Comparison of ENCODE assay signal across 8 cellular contexts in genomic region chr14:75069021-75069810, GRCh38. TPM values are rescaled to one million over a fixed set of nuclear protein-coding genes. Genes with fewer than 3 reads are reported as not detected.
A peak's percentile ranks its signal among the peaks of the same experiment; 100 is the strongest.
DNase-seq lines count a peak whose midpoint lies in the region; ATAC-seq and TF ChIP-seq lines count a peak whose summit lies in the region.

Gene ZC2HC1C (plus strand): TSS chr14:75069641. CDS start chr14:75070574, 933 bp downstream.

- ATAC-seq in GM19328 (IDR thresholded peaks at IDR 0.05; ENCODE audit: unreplicated experiment) = peak; percentile 60
- ATAC-seq in activated T-cell treated with anti-CD3 and anti-CD28 coated beads, Interleukin-2, amount 50 U/mL, for 72 hours (replicated peaks in 1 of 2) = peak; percentile 93 to 95
- ATAC-seq in stimulated activated effector memory CD8-positive, alpha-beta T cell treated with anti-CD3 and anti-CD28 coated beads, Interleukin-12 subunit alpha, Interleukin-12 subunit beta, amount 100 ng/mL, for 72 hours = peak; percentile 96

- H3K9me3 ChIP-seq in BLaER1 (no peaks in the 10 kb centered on the region), OCI-LY3 (ENCODE audit: insufficient read depth, low read length) (no peaks in the 10 kb centered on the region), esophagus squamous epithelium (no peaks in the 10 kb centered on the region), mucosa of stomach (ENCODE audit: control insufficient read depth, low read length) (no peaks in the 10 kb centered on the region)

- TF ChIP-seq POLR2A in esophagus squamous epithelium (IDR thresholded peaks at IDR 0.05) = peak in 2 of 4 donors; percentile 43 to 46

- H4K20me1 ChIP-seq in BLaER1 = no peaks in the 10 kb centered on the region
- H4K20me1 ChIP-seq in OCI-LY3 (ENCODE audit: insufficient read depth, low read length) = no peaks in the 10 kb centered on the region

- H3K4me3 ChIP-seq in BLaER1 = peak within 1 kb of the TSS; percentile 61
- peak within 1 kb of the TSS; percentile 84 for H3K4me3 ChIP-seq in OCI-LY3 (ENCODE audit: low read length)
- peak within 1 kb of the TSS; percentile 33 to 70 (median 46) for H3K4me3 ChIP-seq in esophagus squamous epithelium
- peak within 1 kb of the TSS; percentile 14 for H3K4me3 ChIP-seq in mucosa of stomach (ENCODE audit: low read length)

- H3K27ac Mint-ChIP-seq in activated T-cell treated with anti-CD3 and anti-CD28 coated beads, Interleukin-2, amount 50 U/mL, for 72 hours = no peak within 1 kb of the TSS
- no peak within 1 kb of the TSS for H3K27ac Mint-ChIP-seq in stimulated activated effector memory CD8-positive, alpha-beta T cell treated with anti-CD3 and anti-CD28 coated beads, Interleukin-12 subunit alpha, Interleukin-12 subunit beta, amount 100 ng/mL, for 72 hours

- intact Hi-C loops in esophagus squamous epithelium (cut with DNase I) = no loop called here

- peaks cover 9% of the 10 kb centered on the region for H3K79me2 ChIP-seq in OCI-LY3 (ENCODE audit: low read length)

- no peak for TF ChIP-seq CTCF in OCI-LY3 (IDR thresholded peaks at IDR 0.05; ENCODE audit: low read depth, low read length)
- TF ChIP-seq CTCF in esophagus squamous epithelium (IDR thresholded peaks at IDR 0.05) = peak in 2 of 6 experiments; percentile 8 to 17

- no peak within 1 kb of the TSS for H3K4me3 Mint-ChIP-seq in activated T-cell treated with anti-CD3 and anti-CD28 coated beads, Interleukin-2, amount 50 U/mL, for 72 hours
- H3K4me3 Mint-ChIP-seq in stimulated activated effector memory CD8-positive, alpha-beta T cell treated with anti-CD3 and anti-CD28 coated beads, Interleukin-12 subunit alpha, Interleukin-12 subunit beta, amount 100 ng/mL, for 72 hours = no peak within 1 kb of the TSS

- peaks cover 28% of the 10 kb centered on the region for H3K27me3 ChIP-seq in BLaER1
- no peaks in the 10 kb centered on the region for H3K27me3 ChIP-seq in OCI-LY3 (ENCODE audit: low read depth, low read length)
- H3K27me3 ChIP-seq in esophagus squamous epithelium = no peaks in the 10 kb centered on the region
- H3K27me3 ChIP-seq in mucosa of stomach (ENCODE audit: control insufficient read depth, insufficient read depth, low read length) = no peaks in the 10 kb centered on the region

- H3K27me3 Mint-ChIP-seq in activated T-cell treated with anti-CD3 and anti-CD28 coated beads, Interleukin-2, amount 50 U/mL, for 72 hours (ENCODE audit: low read depth) = no peaks in the 10 kb centered on the region

- H3K4me1 Mint-ChIP-seq in activated T-cell treated with anti-CD3 and anti-CD28 coated beads, Interleukin-2, amount 50 U/mL, for 72 hours (ENCODE audit: low read depth) = peaks cover 2% of the 10 kb centered on the region
- peaks cover 8% of the 10 kb centered on the region for H3K4me1 Mint-ChIP-seq in stimulated activated effector memory CD8-positive, alpha-beta T cell treated with anti-CD3 and anti-CD28 coated beads, Interleukin-12 subunit alpha, Interleukin-12 subunit beta, amount 100 ng/mL, for 72 hours

- peak within 1 kb of the TSS; percentile 42; the same call in 1 of the 2 replicates for H3K9ac ChIP-seq in BLaER1
- peak within 1 kb of the TSS; percentile 72 for H3K9ac ChIP-seq in OCI-LY3 (ENCODE audit: low read length)
- peak within 1 kb of the TSS; percentile 81 for H3K9ac ChIP-seq in mucosa of stomach (ENCODE audit: low read length)

- H3K9me3 Mint-ChIP-seq in activated T-cell treated with anti-CD3 and anti-CD28 coated beads, Interleukin-2, amount 50 U/mL, for 72 hours = no peaks in the 10 kb centered on the region
- no peaks in the 10 kb centered on the region for H3K9me3 Mint-ChIP-seq in stimulated activated effector memory CD8-positive, alpha-beta T cell treated with anti-CD3 and anti-CD28 coated beads, Interleukin-12 subunit alpha, Interleukin-12 subunit beta, amount 100 ng/mL, for 72 hours

- H3K4me2 ChIP-seq in BLaER1 (peak within 1 kb of the TSS; percentile 75), OCI-LY3 (ENCODE audit: low read length) (peak within 1 kb of the TSS; percentile 97)

- H3K36me3 Mint-ChIP-seq in activated T-cell treated with anti-CD3 and anti-CD28 coated beads, Interleukin-2, amount 50 U/mL, for 72 hours (ENCODE audit: insufficient read depth in 2 of 2) = no peaks in the 10 kb centered on the region
- H3K36me3 Mint-ChIP-seq in stimulated activated effector memory CD8-positive, alpha-beta T cell treated with anti-CD3 and anti-CD28 coated beads, Interleukin-12 subunit alpha, Interleukin-12 subunit beta, amount 100 ng/mL, for 72 hours = no peaks in the 10 kb centered on the region

- 0 to 4% methylated on average over 22 to 31 of the region's 60 CpGs for WGBS in esophagus squamous epithelium, 2 donors

- H2AFZ ChIP-seq in OCI-LY3 (ENCODE audit: low read depth, low read length) = peak within 1 kb of the TSS; percentile 89

- H3K27ac ChIP-seq in BLaER1 (no peak within 1 kb of the TSS), OCI-LY3 (ENCODE audit: low read length) (peak within 1 kb of the TSS; percentile 18; the same call in 1 of the 2 replicates), esophagus squamous epithelium (peak within 1 kb of the TSS; percentile 85 to 94 (median 91))

- H3K36me3 ChIP-seq in BLaER1 (no peaks in the 10 kb centered on the region), OCI-LY3 (replicated peaks; ENCODE audit: low read depth, low read length) (no peaks in the 10 kb centered on the region), esophagus squamous epithelium (no peaks in the 10 kb centered on the region), mucosa of stomach (ENCODE audit: control insufficient read depth, insufficient read depth, low read length) (no peaks in the 10 kb centered on the region)

- peak; percentile 51 for DNase-seq in HS-27A (ENCODE audit: low read depth)
- peak; percentile 68 to 78 for DNase-seq in activated T-cell treated with anti-CD3 and anti-CD28 coated beads, Interleukin-2, amount 50 U/mL, for 72 hours
- DNase-seq in esophagus squamous epithelium (lab: John Stamatoyannopoulos, UW) = peak; percentile 52
- DNase-seq in stimulated activated effector memory CD8-positive, alpha-beta T cell treated with anti-CD3 and anti-CD28 coated beads, Interleukin-12 subunit alpha, Interleukin-12 subunit beta, amount 100 ng/mL, for 72 hours (ENCODE audit: low spot score in 2 of 2) = peak; percentile 72 to 91

- H3K4me1 ChIP-seq in BLaER1 = peaks cover 25% of the 10 kb centered on the region
- peaks cover 11% of the 10 kb centered on the region for H3K4me1 ChIP-seq in OCI-LY3 (ENCODE audit: low read length)
- peaks cover 17 to 52% (median 18%) of the 10 kb centered on the region in 3 donors for H3K4me1 ChIP-seq in esophagus squamous epithelium
- peaks cover 26% of the 10 kb centered on the region for H3K4me1 ChIP-seq in mucosa of stomach (ENCODE audit: control insufficient read depth, insufficient read depth, low read length)

RNA-seq across cellular contexts. Expression of gene ZC2HC1C, which starts in this region (rescaled TPM):
- total RNA-seq in activated T-cell treated with anti-CD3 and anti-CD28 coated beads, Interleukin-2, amount 50 U/mL, for 72 hours = 1 to 10 TPM; 1.2 to 3.0 TPM
- 1 to 10 TPM in 3 of 4 donors, under 1 TPM in 1; 0.64 to 5.0 (median 2.2) TPM for total RNA-seq in esophagus squamous epithelium

Comparison
In these comparisons a context has a peak if more than half of its experiments do, and no peak if none do; other contexts are left out.
1. H3K4me3 ChIP-seq: peak in every context shown above with its lines; median percentile 84 in OCI-LY3; 61 in BLaER1; 46 in esophagus squamous epithelium; 14 in mucosa of stomach.